In the genomic region with DNA sequence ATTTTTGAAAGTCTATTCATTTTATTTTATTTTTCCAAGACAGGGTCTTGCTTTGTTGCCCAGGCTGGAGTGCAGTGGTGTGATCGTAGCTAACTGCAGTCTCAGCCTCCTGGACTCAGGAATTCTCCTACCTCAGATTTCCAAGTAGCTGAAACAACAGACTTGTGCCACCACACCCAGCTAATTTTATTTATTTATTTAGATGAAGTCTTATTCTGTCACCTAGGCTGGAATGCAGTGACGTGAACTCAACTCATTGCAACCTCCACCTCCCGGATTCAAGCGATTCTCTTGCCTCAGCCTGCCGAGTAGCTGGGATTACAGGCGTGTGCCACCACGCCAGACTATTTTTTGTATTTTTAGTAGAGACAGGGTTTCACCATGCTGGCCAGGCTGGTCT, we compare ENCODE assay signal across 1 cellular context.
TF ChIP-seq lines count a peak whose summit lies in the region.

No MANE protein-coding gene starts in this region.

TF ChIP-seq in HepG2, 621 proteins besides CTCF, POLR2A, EP300 and RAD21:
- TF ChIP-seq ZNF121 (CRISPR knock-in tag; IDR thresholded peaks at IDR 0.05) (0 out of 2 replicates have a peak, but pooled peaks have one; percentile 8), MAFK (conservative IDR thresholded peaks at IDR 0.05 in 1 of 2, IDR thresholded peaks at IDR 0.05 in 1 of 2; ENCODE audit: low read length in 2 of 2) (no peak)
